In the genomic region with DNA sequence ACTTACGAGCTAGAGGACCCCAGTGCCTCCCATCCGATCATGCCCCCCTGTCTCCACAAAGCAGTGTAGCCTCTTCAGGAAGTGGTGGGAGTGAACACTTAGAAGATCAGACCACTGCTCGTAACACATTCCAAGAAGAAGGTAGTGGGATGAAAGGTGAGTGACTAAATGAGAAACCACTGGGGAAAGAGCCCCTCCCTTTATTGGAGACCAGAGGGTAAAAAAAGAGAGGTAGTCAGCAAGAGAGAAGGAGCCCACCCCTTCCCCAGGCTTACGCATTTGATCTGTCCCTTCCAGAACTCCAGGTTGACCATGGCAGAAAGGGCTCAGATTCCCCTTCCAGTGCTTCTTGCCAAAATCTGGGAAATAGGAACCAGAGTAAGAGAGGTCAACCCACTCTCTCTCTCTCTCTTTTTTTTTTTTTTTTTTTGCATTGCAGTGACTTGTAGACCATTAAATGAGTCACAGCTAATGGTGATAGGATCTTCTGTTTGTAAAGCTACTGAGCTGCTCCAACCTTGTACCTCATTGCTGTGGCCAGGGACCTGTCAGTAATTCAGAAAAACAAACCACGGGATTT, we compare ENCODE assay signal across 9 cellular contexts.
A peak's percentile ranks its signal among the peaks of the same experiment; 100 is the strongest.
DNase-seq lines count a peak whose midpoint lies in the region; TF ChIP-seq lines count a peak whose summit lies in the region.
"Had no signal": no experiment of that assay in that cellular context is flagged by ENCODE, and none has a peak within 500 bp of the region (broad histone marks: within the 10 kb centered on the region; RNA-seq: fewer than 3 reads in every experiment).

No MANE protein-coding gene starts in this region.

- H3K4me3 ChIP-seq in Loucy (ENCODE audit: low read length, poor library complexity, severe bottlenecking): no peak overlapping the region
- H3K4me3 ChIP-seq: tibial nerve had no signal

- no peaks in the 10 kb centered on the region for H3K27me3 ChIP-seq in Loucy (ENCODE audit: insufficient read depth, low read length, poor library complexity, severe bottlenecking)
- H3K27me3 ChIP-seq: tibial nerve had no signal

- no peak overlapping the region for H3K9ac ChIP-seq in Loucy (ENCODE audit: low read depth, low read length, poor library complexity, severe bottlenecking)

- H3K4me1 ChIP-seq in Loucy (ENCODE audit: insufficient read depth, low read length, poor library complexity, severe bottlenecking): peaks cover 32% of the 10 kb centered on the region

- H3K4me2 ChIP-seq in Loucy (ENCODE audit: low read depth, low read length, poor library complexity, severe bottlenecking): peak overlapping the region; percentile 34

- H3K79me2 ChIP-seq in Loucy (ENCODE audit: insufficient read depth, low read length): no peaks in the 10 kb centered on the region

- no peaks in the 10 kb centered on the region for H3K36me3 ChIP-seq in Loucy (ENCODE audit: insufficient read depth, low read length)

- no peak for TF ChIP-seq CTCF in Loucy (conservative IDR thresholded peaks at IDR 0.05; ENCODE audit: low read length)

- no peak overlapping the region for H2AFZ ChIP-seq in Loucy (ENCODE audit: low read length)

- DNase-seq in GM03348 (ENCODE audit: low spot score): peak; percentile 40
- DNase-seq in astrocyte of the hippocampus (ENCODE audit: low read depth, low spot score): peak; percentile 68
- DNase-seq in myocyte (ENCODE audit: low read depth): peak; percentile 25
- DNase-seq in NCI-H1417 treated with DMSO at 0.1 percent for 48 hours (lab: John Stamatoyannopoulos, UW): no peak
- DNase-seq in activated effector memory CD4-positive, alpha-beta T cell treated with Interleukin-2 at 50 U/mL for 16 hours: no peak
- DNase-seq in NCI-H1092 treated with DMSO at 0.1 percent for 48 hours (lab: John Stamatoyannopoulos, UW): no peak
- DNase-seq: GF-D8 had no signal

- no peaks in the 10 kb centered on the region for H3F3A ChIP-seq in Loucy (ENCODE audit: low read depth)

- no peaks in the 10 kb centered on the region for H3K9me2 ChIP-seq in Loucy (replicated peaks; ENCODE audit: low read depth, low read length)

- no peaks in the 10 kb centered on the region for H4K20me1 ChIP-seq in Loucy (ENCODE audit: insufficient read depth, low read length, poor library complexity, severe bottlenecking)

- H3K9me3 ChIP-seq in Loucy (ENCODE audit: insufficient read depth, low read depth, low read length): no peaks in the 10 kb centered on the region
- H3K9me3 ChIP-seq: tibial nerve had no signal

Comparison
In these comparisons a context has a peak if more than half of its experiments do, and no peak if none do; other contexts are left out.
1. DNase-seq: peak in GM03348 (single experiment), astrocyte of the hippocampus (single experiment) and myocyte (single experiment); none in NCI-H1417 treated with DMSO at 0.1 percent for 48 hours (single experiment), activated effector memory CD4-positive, alpha-beta T cell treated with Interleukin-2 at 50 U/mL for 16 hours (single experiment) and NCI-H1092 treated with DMSO at 0.1 percent for 48 hours (single experiment).